Comparison of ENCODE assay signal across 2 cellular contexts in the genomic region with DNA sequence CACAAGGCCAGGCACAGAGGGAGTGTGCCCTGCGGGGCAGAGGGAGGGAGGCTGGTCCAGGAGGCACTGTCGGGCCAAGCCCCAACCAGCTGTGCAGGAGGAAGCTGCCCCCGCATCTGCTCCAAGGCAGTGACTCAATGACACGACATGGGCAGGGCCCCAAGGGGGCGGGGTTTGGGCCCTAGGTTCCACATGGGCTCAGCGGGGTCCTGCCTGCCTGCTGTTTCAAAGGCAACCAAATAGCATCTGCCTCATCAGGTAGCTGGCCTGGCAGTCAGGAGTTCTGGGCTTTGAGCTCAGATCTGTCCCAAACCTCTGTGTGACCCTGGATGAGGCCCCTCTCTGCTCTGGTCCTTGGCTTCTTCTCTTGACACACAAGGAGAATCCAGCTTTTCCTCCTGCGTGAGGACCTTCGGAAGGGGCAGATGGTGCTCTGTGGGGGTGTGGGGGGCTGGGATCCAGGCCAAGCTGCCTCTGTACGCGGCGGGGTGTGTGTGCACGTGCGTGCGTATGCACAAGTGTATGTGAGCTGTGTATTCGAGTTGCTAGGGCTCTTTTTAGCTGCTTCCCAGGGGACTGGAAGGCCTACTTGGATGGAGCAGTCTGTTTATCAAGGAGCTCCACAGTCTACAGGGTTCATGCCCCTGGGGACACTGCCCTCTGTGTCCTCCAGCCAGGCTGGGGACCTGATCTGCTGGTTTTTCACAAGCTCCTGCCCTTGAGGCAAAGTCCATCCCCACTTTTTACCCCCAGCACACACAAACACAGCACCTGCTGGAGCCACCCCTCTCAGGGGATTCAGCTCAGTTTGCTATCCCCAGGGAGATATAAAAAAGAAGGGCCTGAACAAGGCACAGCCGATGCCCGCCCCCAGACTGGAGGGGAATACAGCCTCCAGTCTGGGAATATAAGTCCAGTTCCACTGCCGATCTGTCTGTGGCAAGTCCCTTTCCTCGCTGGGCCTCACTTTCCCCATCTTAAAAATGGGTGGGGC.
A peak's percentile ranks its signal among the peaks of the same experiment; 100 is the strongest.
TF ChIP-seq lines count a peak whose summit lies in the region.

No MANE protein-coding gene starts in this region.

TF ChIP-seq in GM12878, 131 proteins besides CTCF, POLR2A, EP300 and RAD21 (continued from another document):
- TF ChIP-seq MEF2B (IDR thresholded peaks at IDR 0.05; ENCODE audit: partially characterized antibody, poor library complexity, severe bottlenecking) (peak; percentile 54), CREB1 (IDR thresholded peaks at IDR 0.05; ENCODE audit: low read depth) (peak; percentile 43; the same call in 1 of the 2 replicates), TCF12 (IDR thresholded peaks at IDR 0.05; ENCODE audit: low read depth, low read length) (0 out of 2 replicates have a peak, but pooled peaks have one; percentile 63), BHLHE40 (IDR thresholded peaks at IDR 0.05; ENCODE audit: borderline replicate concordance in 1 of 2, low read depth in 2 of 2, low read length in 1 of 2) (0 out of 4 replicates have a peak, but pooled peaks of 1 of the 2 experiments have one; percentile 3), CBX3 (IDR thresholded peaks at IDR 0.05; ENCODE audit: borderline replicate concordance, low read depth) (no peak)
- TF ChIP-seq, protein P1, sequence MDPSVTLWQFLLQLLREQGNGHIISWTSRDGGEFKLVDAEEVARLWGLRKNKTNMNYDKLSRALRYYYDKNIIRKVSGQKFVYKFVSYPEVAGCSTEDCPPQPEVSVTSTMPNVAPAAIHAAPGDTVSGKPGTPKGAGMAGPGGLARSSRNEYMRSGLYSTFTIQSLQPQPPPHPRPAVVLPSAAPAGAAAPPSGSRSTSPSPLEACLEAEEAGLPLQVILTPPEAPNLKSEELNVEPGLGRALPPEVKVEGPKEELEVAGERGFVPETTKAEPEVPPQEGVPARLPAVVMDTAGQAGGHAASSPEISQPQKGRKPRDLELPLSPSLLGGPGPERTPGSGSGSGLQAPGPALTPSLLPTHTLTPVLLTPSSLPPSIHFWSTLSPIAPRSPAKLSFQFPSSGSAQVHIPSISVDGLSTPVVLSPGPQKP (IDR thresholded peaks at IDR 0.05; ENCODE audit: low read depth, low read length) = no peak
TF ChIP-seq in GM12878: peak in this region for 6.

TF ChIP-seq in HepG2, 621 proteins besides CTCF, POLR2A, EP300 and RAD21 (continued from another document and continues in another):
- TF ChIP-seq ADNP (CRISPR knock-in tag; IDR thresholded peaks at IDR 0.05) = 0 out of 2 replicates have a peak, but pooled peaks have one; percentile 31
- no peak for TF ChIP-seq KLF16 (CRISPR knock-in tag; IDR thresholded peaks at IDR 0.05)
- no peak for TF ChIP-seq EZH2 (conservative IDR thresholded peaks at IDR 0.05; ENCODE audit: low read depth, low read length)
- no peak for TF ChIP-seq ZNF383 (CRISPR knock-in tag; IDR thresholded peaks at IDR 0.05; ENCODE audit: borderline replicate concordance)
- TF ChIP-seq ZNF652 (CRISPR knock-in tag; IDR thresholded peaks at IDR 0.05; ENCODE audit: borderline replicate concordance, low read depth) = no peak
- no peak for TF ChIP-seq ATF1 (CRISPR knock-in tag; IDR thresholded peaks at IDR 0.05)
- TF ChIP-seq ETS1 (CRISPR knock-in tag; IDR thresholded peaks at IDR 0.05) = no peak
- TF ChIP-seq MTA1 (CRISPR knock-in tag; IDR thresholded peaks at IDR 0.05; ENCODE audit: borderline replicate concordance) = peak; percentile 57; the same call in 1 of the 2 replicates
- no peak for TF ChIP-seq KLF11 (CRISPR knock-in tag; IDR thresholded peaks at IDR 0.05)
- no peak for TF ChIP-seq CREB1 (IDR thresholded peaks at IDR 0.05)
- TF ChIP-seq CREB1 (CRISPR knock-in tag; IDR thresholded peaks at IDR 0.05) = no peak
- peak; percentile 79 for TF ChIP-seq RXRB (CRISPR knock-in tag; IDR thresholded peaks at IDR 0.05; ENCODE audit: borderline replicate concordance)
- peak; percentile 49; the same call in 1 of the 2 replicates for TF ChIP-seq ARID2 (CRISPR knock-in tag; IDR thresholded peaks at IDR 0.05; ENCODE audit: borderline replicate concordance)
- no peak for TF ChIP-seq ARNTL (CRISPR knock-in tag; IDR thresholded peaks at IDR 0.05)
- TF ChIP-seq ARID4A (CRISPR knock-in tag; IDR thresholded peaks at IDR 0.05; ENCODE audit: borderline replicate concordance) = peak; percentile 41; the same call in 1 of the 2 replicates
- no peak for TF ChIP-seq ZFP36 (IDR thresholded peaks at IDR 0.05; ENCODE audit: borderline replicate concordance, low read depth, low read length, partially characterized antibody)
- 0 out of 2 replicates have a peak, but pooled peaks have one; percentile 37 for TF ChIP-seq DPF2 (CRISPR knock-in tag; IDR thresholded peaks at IDR 0.05; ENCODE audit: borderline replicate concordance, low read depth)
- TF ChIP-seq SRSF1 (optimal IDR thresholded peaks at IDR 0.05; ENCODE audit: low read depth, low read length) = no peak
- TF ChIP-seq, protein P2, sequence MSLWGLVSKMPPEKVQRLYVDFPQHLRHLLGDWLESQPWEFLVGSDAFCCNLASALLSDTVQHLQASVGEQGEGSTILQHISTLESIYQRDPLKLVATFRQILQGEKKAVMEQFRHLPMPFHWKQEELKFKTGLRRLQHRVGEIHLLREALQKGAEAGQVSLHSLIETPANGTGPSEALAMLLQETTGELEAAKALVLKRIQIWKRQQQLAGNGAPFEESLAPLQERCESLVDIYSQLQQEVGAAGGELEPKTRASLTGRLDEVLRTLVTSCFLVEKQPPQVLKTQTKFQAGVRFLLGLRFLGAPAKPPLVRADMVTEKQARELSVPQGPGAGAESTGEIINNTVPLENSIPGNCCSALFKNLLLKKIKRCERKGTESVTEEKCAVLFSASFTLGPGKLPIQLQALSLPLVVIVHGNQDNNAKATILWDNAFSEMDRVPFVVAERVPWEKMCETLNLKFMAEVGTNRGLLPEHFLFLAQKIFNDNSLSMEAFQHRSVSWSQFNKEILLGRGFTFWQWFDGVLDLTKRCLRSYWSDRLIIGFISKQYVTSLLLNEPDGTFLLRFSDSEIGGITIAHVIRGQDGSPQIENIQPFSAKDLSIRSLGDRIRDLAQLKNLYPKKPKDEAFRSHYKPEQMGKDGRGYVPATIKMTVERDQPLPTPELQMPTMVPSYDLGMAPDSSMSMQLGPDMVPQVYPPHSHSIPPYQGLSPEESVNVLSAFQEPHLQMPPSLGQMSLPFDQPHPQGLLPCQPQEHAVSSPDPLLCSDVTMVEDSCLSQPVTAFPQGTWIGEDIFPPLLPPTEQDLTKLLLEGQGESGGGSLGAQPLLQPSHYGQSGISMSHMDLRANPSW (CRISPR knock-in tag; IDR thresholded peaks at IDR 0.05; ENCODE audit: borderline replicate concordance) = no peak
- no peak for TF ChIP-seq ZNF441 (CRISPR knock-in tag; IDR thresholded peaks at IDR 0.05; ENCODE audit: borderline replicate concordance)
- TF ChIP-seq ZNF550 (CRISPR knock-in tag; IDR thresholded peaks at IDR 0.05; ENCODE audit: borderline replicate concordance) = no peak
- 0 out of 2 replicates have a peak, but pooled peaks have one; percentile 10 for TF ChIP-seq SOX5 (CRISPR knock-in tag; IDR thresholded peaks at IDR 0.05; ENCODE audit: borderline replicate concordance)
- TF ChIP-seq U2AF2 (IDR thresholded peaks at IDR 0.05; ENCODE audit: low read depth, low read length) = no peak
- peak; percentile 86 for TF ChIP-seq ZNF629 (CRISPR knock-in tag; conservative IDR thresholded peaks at IDR 0.05)
- TF ChIP-seq BRD4 (CRISPR knock-in tag; IDR thresholded peaks at IDR 0.05) = no peak
- no peak for TF ChIP-seq ZNF777 (CRISPR knock-in tag; IDR thresholded peaks at IDR 0.05)
- TF ChIP-seq JUND (CRISPR knock-in tag; IDR thresholded peaks at IDR 0.05) = no peak
- TF ChIP-seq ZNF7 (CRISPR knock-in tag; IDR thresholded peaks at IDR 0.05) = no peak
- TF ChIP-seq PCBP2 (optimal IDR thresholded peaks at IDR 0.05; ENCODE audit: low read depth, low read length, poor library complexity, severe bottlenecking) = no peak
- TF ChIP-seq MTA3 (CRISPR knock-in tag; IDR thresholded peaks at IDR 0.05) = no peak
- TF ChIP-seq ARNT2 (CRISPR knock-in tag; IDR thresholded peaks at IDR 0.05; ENCODE audit: low read depth) = no peak
- TF ChIP-seq RFX5 (IDR thresholded peaks at IDR 0.05; ENCODE audit: low read depth, low read length) = no peak
- TF ChIP-seq BORCS8-MEF2B (CRISPR knock-in tag; IDR thresholded peaks at IDR 0.05) = no peak
- TF ChIP-seq ZNF329 (CRISPR knock-in tag; IDR thresholded peaks at IDR 0.05; ENCODE audit: low read depth) = no peak
- TF ChIP-seq NR2C2 (CRISPR knock-in tag; IDR thresholded peaks at IDR 0.05; ENCODE audit: borderline replicate concordance) = no peak
- no peak for TF ChIP-seq ZNF713 (CRISPR knock-in tag; IDR thresholded peaks at IDR 0.05)
- no peak for TF ChIP-seq POLR2G (IDR thresholded peaks at IDR 0.05; ENCODE audit: low read depth, low read length)
- peak; percentile 86; the same call in 1 of the 2 replicates for TF ChIP-seq ESRRA (CRISPR knock-in tag; IDR thresholded peaks at IDR 0.05; ENCODE audit: low read depth)
- TF ChIP-seq ZNF543 (CRISPR knock-in tag; IDR thresholded peaks at IDR 0.05) = no peak
- no peak for TF ChIP-seq PRPF4 (IDR thresholded peaks at IDR 0.05; ENCODE audit: low read depth, low read length, poor library complexity, severe bottlenecking)
- TF ChIP-seq FOXC1 (CRISPR knock-in tag; IDR thresholded peaks at IDR 0.05; ENCODE audit: borderline replicate concordance) = no peak
- TF ChIP-seq CREM (IDR thresholded peaks at IDR 0.05) = no peak
- TF ChIP-seq CREM (CRISPR knock-in tag; IDR thresholded peaks at IDR 0.05) = no peak
- no peak for TF ChIP-seq FIP1L1 (IDR thresholded peaks at IDR 0.05; ENCODE audit: borderline replicate concordance, insufficient read depth, low read depth, low read length)
- TF ChIP-seq HMG20A (CRISPR knock-in tag; IDR thresholded peaks at IDR 0.05; ENCODE audit: borderline replicate concordance) = no peak
- TF ChIP-seq MAFK (conservative IDR thresholded peaks at IDR 0.05 in 1 of 2, IDR thresholded peaks at IDR 0.05 in 1 of 2; ENCODE audit: low read length in 2 of 2) = no peak
- TF ChIP-seq MZF1 (CRISPR knock-in tag; IDR thresholded peaks at IDR 0.05; ENCODE audit: borderline replicate concordance) = no peak
- 0 out of 2 replicates have a peak, but pooled peaks have one; percentile 13 for TF ChIP-seq MED1 (CRISPR knock-in tag; IDR thresholded peaks at IDR 0.05)
- TF ChIP-seq ISL2 (CRISPR knock-in tag; IDR thresholded peaks at IDR 0.05) = no peak
- TF ChIP-seq ZNF350 (CRISPR knock-in tag; IDR thresholded peaks at IDR 0.05; ENCODE audit: borderline replicate concordance, low read depth) = no peak; the same call in 1 of the 2 replicates
- TF ChIP-seq ZNF773 (CRISPR knock-in tag; IDR thresholded peaks at IDR 0.05; ENCODE audit: borderline replicate concordance) = no peak
- no peak for TF ChIP-seq ZNF280D (CRISPR knock-in tag; IDR thresholded peaks at IDR 0.05)
